9 cellular contexts compared by ENCODE assay signal in the genomic region with DNA sequence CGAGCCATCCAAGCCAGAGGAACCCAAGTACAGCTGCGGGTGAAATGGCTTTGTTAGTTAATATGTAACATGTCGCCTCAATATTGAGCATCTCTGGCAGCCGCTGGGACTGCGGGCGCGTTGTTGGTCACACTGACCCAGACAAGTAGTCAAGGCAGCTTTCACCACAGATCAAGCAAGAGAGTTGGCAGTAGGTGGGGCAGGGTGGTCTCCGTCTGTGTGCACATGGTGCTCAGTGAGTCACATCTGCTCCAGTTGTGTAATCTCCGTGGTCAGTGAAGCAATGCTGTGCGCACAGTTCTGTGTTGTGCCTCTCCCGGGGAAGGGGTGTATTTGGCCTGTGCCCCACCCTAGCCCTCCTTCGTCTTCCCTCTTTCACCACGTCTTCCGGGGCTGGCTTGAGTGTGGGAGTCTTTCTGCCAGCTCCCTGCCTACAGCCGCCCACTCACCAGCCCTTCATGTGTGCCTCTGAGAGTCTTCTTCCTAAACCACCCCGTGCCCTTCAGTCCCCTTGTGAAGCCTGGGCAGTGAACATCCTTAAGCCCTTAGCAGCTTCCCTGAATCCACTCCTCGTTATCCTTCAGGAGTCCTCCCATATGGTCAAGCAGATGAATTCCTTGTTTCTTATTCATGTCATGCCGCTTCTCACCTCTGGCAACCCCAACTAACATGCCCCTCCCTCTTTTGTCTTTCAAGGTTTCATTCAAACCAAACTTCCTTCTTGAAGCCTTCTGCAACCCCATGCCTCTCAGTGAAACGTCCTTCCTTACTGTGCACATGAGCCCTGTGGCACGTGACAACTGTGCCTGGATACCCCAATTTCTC.
DNase-seq lines count a peak whose midpoint lies in the region; ATAC-seq, FAIRE-seq and TF ChIP-seq lines count a peak whose summit lies in the region.
"Had no signal": no experiment of that assay in that cellular context is flagged by ENCODE, and none has a peak within 500 bp of the region (broad histone marks: within the 10 kb centered on the region; RNA-seq: fewer than 3 reads in every experiment).

No MANE protein-coding gene starts in this region.

- DNase-seq in HTR-8/SVneo (ENCODE audit: insufficient read length, low spot score), result no peak
- DNase-seq in adipocyte (ENCODE audit: low read depth), result peak; percentile 72
- no peak for DNase-seq in HepG2 (ENCODE audit: low spot score)
- peak; percentile 41 to 78 for DNase-seq in upper lobe of left lung
- DNase-seq in NCI-H82 (lab: John Stamatoyannopoulos, UW), result no peak
- DNase-seq: occipital lobe had no signal

- FAIRE-seq in HTR-8/SVneo (lab: Jason Lieb, UNC) (peak; percentile 52), HepG2 (lab: Jason Lieb, UNC) (no peak)

- no peaks in the 10 kb centered on the region for H3K79me2 ChIP-seq in HepG2 (ENCODE audit: insufficient read depth, low read length)

- TF ChIP-seq RAD21 in HepG2 (CRISPR knock-in tag; IDR thresholded peaks at IDR 0.05), result no peak

- no peak overlapping the region for H2AFZ ChIP-seq in HepG2 (ENCODE audit: low read length)

- CTCF ChIA-PET in HepG2 (lab: Yijun Ruan, JAX; ENCODE audit: low intra/inter-chr PET ratio, low total read pairs), result no interaction called here

- H3K27ac ChIP-seq in HepG2 (ENCODE audit: extremely low read length, insufficient read depth, low read length) (no peak overlapping the region), upper lobe of left lung (peak overlapping the region; percentile 14 to 75 (median 57))
- H3K27ac ChIP-seq: gastrocnemius medialis had no signal

- TF ChIP-seq CTCF in HepG2 (CRISPR knock-in tag; IDR thresholded peaks at IDR 0.05), result no peak
- no peak for TF ChIP-seq CTCF in upper lobe of left lung (IDR thresholded peaks at IDR 0.05)

- H3K4me1 ChIP-seq in adipocyte (ENCODE audit: control insufficient read depth, insufficient read depth, low read length), result peaks cover 22% of the 10 kb centered on the region
- no peaks in the 10 kb centered on the region for H3K4me1 ChIP-seq in HepG2 (ENCODE audit: insufficient read depth, low read length)
- peaks cover 5 to 21% (median 11%) of the 10 kb centered on the region in 4 donors for H3K4me1 ChIP-seq in upper lobe of left lung

- H3K9me3 ChIP-seq in adipocyte (ENCODE audit: control insufficient read depth, low read length) (no peaks in the 10 kb centered on the region), HepG2 (ENCODE audit: low read length) (no peaks in the 10 kb centered on the region), upper lobe of left lung (no peaks in the 10 kb centered on the region)
- H3K9me3 ChIP-seq: gastrocnemius medialis had no signal

- POLR2A ChIA-PET in HepG2 (lab: Yijun Ruan, JAX), result no interaction called here

- TF ChIP-seq EP300 in HepG2 (IDR thresholded peaks at IDR 0.05; ENCODE audit: low read depth in 2 of 2, low read length in 2 of 2), result no peak
- no peak for TF ChIP-seq EP300 in HepG2 (CRISPR knock-in tag; IDR thresholded peaks at IDR 0.05; ENCODE audit: borderline replicate concordance)
- peak in 2 of 4 donors; percentile 36 to 39 for TF ChIP-seq EP300 in upper lobe of left lung (IDR thresholded peaks at IDR 0.05)

- intact Hi-C loops in HepG2 (cut with micrococcal nuclease; ENCODE audit: unreplicated experiment), result no loop called here

- ATAC-seq in HepG2 (peak; percentile 68), upper lobe of left lung (ENCODE audit: low FRiP score in 2 of 2) (peak; percentile 61 to 87), HG03139 (IDR thresholded peaks at IDR 0.05; ENCODE audit: unreplicated experiment) (no peak), GM19463 (IDR thresholded peaks at IDR 0.05; ENCODE audit: unreplicated experiment) (no peak)

- H3K4me3 ChIP-seq in adipocyte (ENCODE audit: low read length), result no peak overlapping the region
- H3K4me3 ChIP-seq in HepG2 (replicated peaks in 1 of 3; ENCODE audit: insufficient read depth in 1 of 3, low read depth in 2 of 3, low read length in 3 of 3), result no peak overlapping the region
- no peak overlapping the region for H3K4me3 ChIP-seq in upper lobe of left lung
- H3K4me3 ChIP-seq: gastrocnemius medialis had no signal

- H3K4me2 ChIP-seq in HepG2 (ENCODE audit: low read depth, low read length), result no peak overlapping the region

- no TSS peak for BruUV-seq in HepG2 (replicated peaks; lab: Mats Ljungman, UMichigan)

- H4K20me1 ChIP-seq in HepG2 (ENCODE audit: insufficient read depth, low read length), result no peaks in the 10 kb centered on the region

- in situ Hi-C loops in HepG2 (cut with HindIII; ENCODE audit: extremely low pct_ligation_motif_present, low pct_unique_long_range_greater_than_20kb), result no loop called here

- no peaks in the 10 kb centered on the region for H3K36me3 ChIP-seq in adipocyte (ENCODE audit: control insufficient read depth, insufficient read depth, low read length, severe bottlenecking)
- no peaks in the 10 kb centered on the region for H3K36me3 ChIP-seq in HepG2 (replicated peaks in 1 of 2; ENCODE audit: control insufficient read depth in 1 of 2, insufficient read depth in 2 of 2, low read length in 2 of 2)
- H3K36me3 ChIP-seq in upper lobe of left lung, result no peaks in the 10 kb centered on the region
- H3K36me3 ChIP-seq: gastrocnemius medialis had no signal

- no peaks in the 10 kb centered on the region for H3K27me3 ChIP-seq in adipocyte (replicated peaks; ENCODE audit: control insufficient read depth, insufficient read depth, low read length)
- H3K27me3 ChIP-seq in HepG2 (ENCODE audit: control insufficient read depth in 1 of 2, insufficient read depth in 2 of 2, low read length in 2 of 2), result peaks cover 2 to 20% of the 10 kb centered on the region in 2 experiments; a peak in 3 of 5 replicates
- no peaks in the 10 kb centered on the region for H3K27me3 ChIP-seq in upper lobe of left lung
- H3K27me3 ChIP-seq: gastrocnemius medialis had no signal

- TF ChIP-seq POLR2A in HepG2 (IDR thresholded peaks at IDR 0.05; ENCODE audit: insufficient read depth in 1 of 2, low read depth in 2 of 2, low read length in 2 of 2) (no peak), upper lobe of left lung (IDR thresholded peaks at IDR 0.05) (peak in 1 of 4 donors; percentile 55)

- no peak overlapping the region for H3K9ac ChIP-seq in adipocyte (ENCODE audit: low read length)
- no peak overlapping the region for H3K9ac ChIP-seq in HepG2 (ENCODE audit: insufficient read depth, low read depth, low read length)

- 12% methylated on average over 12 of the region's 20 CpGs for WGBS in HepG2 (ENCODE audit: low lambda C conversion rate)
- 50 to 77% methylated on average over 19 to 20 of the region's 20 CpGs for WGBS in upper lobe of left lung, 2 donors

TF ChIP-seq in HepG2, 621 proteins besides CTCF, POLR2A, EP300 and RAD21 (continues in another document):
- peak; percentile 90 for TF ChIP-seq CEBPB (IDR thresholded peaks at IDR 0.05; ENCODE audit: borderline replicate concordance, low read depth, low read length)
- TF ChIP-seq HOXA5 (CRISPR knock-in tag; IDR thresholded peaks at IDR 0.05), result no peak
- peak; percentile 49 for TF ChIP-seq CEBPG (CRISPR knock-in tag; IDR thresholded peaks at IDR 0.05)
- no peak for TF ChIP-seq PLRG1 (conservative IDR thresholded peaks at IDR 0.05)
- no peak for TF ChIP-seq TCF12 (IDR thresholded peaks at IDR 0.05)
- TF ChIP-seq TCF12 (CRISPR knock-in tag; IDR thresholded peaks at IDR 0.05), result no peak
- TF ChIP-seq, protein P1, sequence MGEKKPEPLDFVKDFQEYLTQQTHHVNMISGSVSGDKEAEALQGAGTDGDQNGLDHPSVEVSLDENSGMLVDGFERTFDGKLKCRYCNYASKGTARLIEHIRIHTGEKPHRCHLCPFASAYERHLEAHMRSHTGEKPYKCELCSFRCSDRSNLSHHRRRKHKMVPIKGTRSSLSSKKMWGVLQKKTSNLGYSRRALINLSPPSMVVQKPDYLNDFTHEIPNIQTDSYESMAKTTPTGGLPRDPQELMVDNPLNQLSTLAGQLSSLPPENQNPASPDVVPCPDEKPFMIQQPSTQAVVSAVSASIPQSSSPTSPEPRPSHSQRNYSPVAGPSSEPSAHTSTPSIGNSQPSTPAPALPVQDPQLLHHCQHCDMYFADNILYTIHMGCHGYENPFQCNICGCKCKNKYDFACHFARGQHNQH (CRISPR knock-in tag; IDR thresholded peaks at IDR 0.05), result no peak
- TF ChIP-seq, protein P2, sequence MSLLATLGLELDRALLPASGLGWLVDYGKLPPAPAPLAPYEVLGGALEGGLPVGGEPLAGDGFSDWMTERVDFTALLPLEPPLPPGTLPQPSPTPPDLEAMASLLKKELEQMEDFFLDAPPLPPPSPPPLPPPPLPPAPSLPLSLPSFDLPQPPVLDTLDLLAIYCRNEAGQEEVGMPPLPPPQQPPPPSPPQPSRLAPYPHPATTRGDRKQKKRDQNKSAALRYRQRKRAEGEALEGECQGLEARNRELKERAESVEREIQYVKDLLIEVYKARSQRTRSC (CRISPR knock-in tag; IDR thresholded peaks at IDR 0.05; ENCODE audit: low read depth), result no peak
- TF ChIP-seq HCFC1 (IDR thresholded peaks at IDR 0.05; ENCODE audit: low read depth, low read length), result no peak
- no peak for TF ChIP-seq ZNF558 (CRISPR knock-in tag; IDR thresholded peaks at IDR 0.05; ENCODE audit: borderline replicate concordance)
- TF ChIP-seq NBN (conservative IDR thresholded peaks at IDR 0.05), result no peak
- TF ChIP-seq FOSL2 (CRISPR knock-in tag; IDR thresholded peaks at IDR 0.05), result peak; percentile 71

Comparison
In these comparisons a context has a peak if more than half of its experiments do, and no peak if none do; other contexts are left out.
1. DNase-seq: peak in adipocyte (single experiment) and upper lobe of left lung (2 of 2); none in HTR-8/SVneo (single experiment), HepG2 (single experiment) and NCI-H82 (single experiment).
2. ATAC-seq: peak in HepG2 (single experiment) and upper lobe of left lung (2 of 2); none in HG03139 (single experiment) and GM19463 (single experiment).